15 cellular contexts compared by ENCODE assay signal in the genomic region with DNA sequence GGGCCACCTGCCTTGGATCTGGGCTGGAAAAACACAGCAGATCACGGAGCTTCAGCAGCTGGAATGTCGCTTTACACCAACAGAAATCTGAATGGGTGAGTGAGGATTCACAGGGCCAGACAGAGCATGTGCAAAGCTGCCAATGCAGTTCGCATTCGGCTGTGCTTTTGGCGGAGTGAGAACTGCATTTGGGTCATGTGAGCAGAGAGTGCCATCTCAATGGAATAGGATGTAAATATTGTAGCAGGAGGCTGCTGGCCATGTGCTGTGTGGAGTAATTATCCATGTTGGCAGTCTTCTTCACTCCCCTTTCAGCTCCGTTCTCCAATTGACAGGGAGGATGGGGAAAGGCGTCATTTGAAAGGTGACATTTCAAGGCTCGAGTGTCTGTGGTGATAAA. TPM values are rescaled to one million over a fixed set of nuclear protein-coding genes. Genes with fewer than 3 reads are reported as not detected.
DNase-seq lines count a peak whose midpoint lies in the region; ATAC-seq and TF ChIP-seq lines count a peak whose summit lies in the region.
"Had no signal": no experiment of that assay in that cellular context is flagged by ENCODE, and none has a peak within 500 bp of the region (broad histone marks: within the 10 kb centered on the region; RNA-seq: fewer than 3 reads in every experiment).

A gene (minus strand): TSS at position 101 of the 400 bp plus-strand sequence. CDS start 417 bp downstream, outside the sequence.

- peaks cover 12% of the 10 kb centered on the region for H3K4me1 Mint-ChIP-seq in progenitor cell of endocrine pancreas (ENCODE audit: low read depth)
- H3K4me1 Mint-ChIP-seq: naive B cell had no signal

- H3K27me3 Mint-ChIP-seq in progenitor cell of endocrine pancreas = peaks cover 17% of the 10 kb centered on the region

- H3K9me3 Mint-ChIP-seq in progenitor cell of endocrine pancreas (ENCODE audit: low read depth) = peaks cover 1% of the 10 kb centered on the region
- H3K9me3 Mint-ChIP-seq: activated naive CD4-positive, alpha-beta T cell treated with anti-CD3 and anti-CD28 coated beads, Interleukin-2, amount 50 U/mL, for 72 hours had no signal

- H3K36me3 Mint-ChIP-seq in progenitor cell of endocrine pancreas (ENCODE audit: insufficient read depth) = no peaks in the 10 kb centered on the region
- H3K36me3 Mint-ChIP-seq: activated naive CD4-positive, alpha-beta T cell treated with anti-CD3 and anti-CD28 coated beads, Interleukin-2, amount 50 U/mL, for 72 hours had no signal

- in situ Hi-C loops in GM13976 (cut with MboI; ENCODE audit: low sequenced_read_pairs, unreplicated experiment) = no loop called here

- ATAC-seq in GM21447 (IDR thresholded peaks at IDR 0.05; ENCODE audit: unreplicated experiment) (no peak), HG03521 (IDR thresholded peaks at IDR 0.05; ENCODE audit: unreplicated experiment) (no peak)
- ATAC-seq: activated naive CD4-positive, alpha-beta T cell treated with anti-CD3 and anti-CD28 coated beads, Interleukin-2, amount 50 U/mL, for 72 hours had no signal

- no peak for TF ChIP-seq CTCF in progenitor cell of endocrine pancreas (IDR thresholded peaks at IDR 0.05; ENCODE audit: unreplicated experiment)
- no peak for TF ChIP-seq CTCF in GM13976 (IDR thresholded peaks at IDR 0.05; ENCODE audit: borderline replicate concordance, control extremely low read depth, extremely low read depth, insufficient read depth, missing control alignments)

- no peak within 1 kb of the TSS for H3K4me3 Mint-ChIP-seq in progenitor cell of endocrine pancreas (ENCODE audit: low read depth)
- H3K4me3 Mint-ChIP-seq: naive B cell had no signal

- H3K27ac Mint-ChIP-seq in progenitor cell of endocrine pancreas = peak within 1 kb of the TSS; percentile 14
- H3K27ac Mint-ChIP-seq: activated naive CD4-positive, alpha-beta T cell treated with anti-CD3 and anti-CD28 coated beads, Interleukin-2, amount 50 U/mL, for 72 hours had no signal

- DNase-seq in NCI-H146 (lab: John Stamatoyannopoulos, UW) = peak; percentile 31
- no peak for DNase-seq in NCI-H146 treated with DMSO at 0.1 percent for 48 hours (lab: John Stamatoyannopoulos, UW; ENCODE audit: unreplicated experiment)
- DNase-seq in NCI-H524 (lab: John Stamatoyannopoulos, UW) = peak; percentile 84 to 94
- DNase-seq in ecto neural progenitor cell (ENCODE audit: low spot score) = peak; percentile 41
- no peak for DNase-seq in progenitor cell of endocrine pancreas (ENCODE audit: low spot score, unreplicated experiment)
- DNase-seq in GM13976 (ENCODE audit: low spot score) = no peak
- DNase-seq: 8988T, GOT3, naive B cell, spleen, transverse colon had no signal

RNA-seq across cellular contexts. Expression of the gene that starts here (rescaled TPM):
- not detected in 2 replicates for total RNA-seq in progenitor cell of endocrine pancreas
- total RNA-seq: activated CD8-positive, alpha-beta memory T cell treated with anti-CD3 and anti-CD28 coated beads for 36 hours had no signal

Comparison
In these comparisons a context has a peak if more than half of its experiments do, and no peak if none do; other contexts are left out.
1. DNase-seq: peak in NCI-H146 (single experiment), NCI-H524 (2 of 2) and ecto neural progenitor cell (single experiment); none in NCI-H146 treated with DMSO at 0.1 percent for 48 hours (single experiment), progenitor cell of endocrine pancreas (single experiment) and GM13976 (single experiment).